In the genomic region with DNA sequence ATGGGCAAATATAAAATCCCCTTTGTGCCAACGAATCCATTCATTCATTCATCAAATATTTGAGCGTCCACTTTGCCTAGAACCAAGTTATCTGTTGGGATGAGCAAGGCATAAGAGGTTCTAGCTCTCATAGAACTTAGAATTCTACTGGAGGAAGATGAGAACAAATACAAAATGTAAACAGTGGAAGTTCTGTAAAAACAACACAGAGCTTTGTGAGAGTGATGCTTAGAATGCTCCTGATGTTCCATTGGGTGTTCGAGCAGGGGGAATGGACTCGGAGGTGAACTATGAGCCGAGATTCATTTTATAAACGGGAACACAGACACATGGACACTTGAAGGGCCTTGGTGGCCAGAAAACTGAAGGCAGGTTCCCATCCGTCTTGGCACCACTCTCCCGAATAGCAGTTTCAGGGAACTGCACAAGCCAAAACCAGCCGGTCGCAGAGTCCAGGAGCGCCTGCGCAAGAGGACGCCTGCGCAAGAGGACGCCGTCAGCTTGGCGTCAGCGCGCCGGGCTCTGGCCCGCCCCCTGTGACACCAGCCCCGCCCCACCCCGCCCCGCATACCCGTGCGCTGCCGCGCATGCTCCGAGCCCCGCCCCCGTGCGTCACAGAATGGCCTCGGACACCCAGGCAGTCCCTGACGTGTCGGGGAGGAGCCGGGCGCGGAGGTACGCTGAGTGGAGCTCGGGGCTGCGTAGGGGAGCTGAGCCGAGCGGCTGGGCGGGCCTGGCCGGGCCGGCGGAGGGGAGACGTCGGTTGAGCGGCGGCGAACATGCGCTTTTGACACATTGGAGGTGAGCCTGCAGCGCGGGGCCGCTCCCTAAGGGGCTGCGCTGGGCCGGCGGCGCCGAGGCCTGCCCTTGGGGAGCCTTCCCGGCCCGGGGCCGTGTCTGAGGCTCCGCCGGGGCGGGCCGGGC, we compare ENCODE assay signal across 8 cellular contexts. TPM values are rescaled to one million over a fixed set of nuclear protein-coding genes. Genes with fewer than 3 reads are reported as not detected.
DNase-seq lines count a peak whose midpoint lies in the region; ATAC-seq and TF ChIP-seq lines count a peak whose summit lies in the region.

A gene with protein sequence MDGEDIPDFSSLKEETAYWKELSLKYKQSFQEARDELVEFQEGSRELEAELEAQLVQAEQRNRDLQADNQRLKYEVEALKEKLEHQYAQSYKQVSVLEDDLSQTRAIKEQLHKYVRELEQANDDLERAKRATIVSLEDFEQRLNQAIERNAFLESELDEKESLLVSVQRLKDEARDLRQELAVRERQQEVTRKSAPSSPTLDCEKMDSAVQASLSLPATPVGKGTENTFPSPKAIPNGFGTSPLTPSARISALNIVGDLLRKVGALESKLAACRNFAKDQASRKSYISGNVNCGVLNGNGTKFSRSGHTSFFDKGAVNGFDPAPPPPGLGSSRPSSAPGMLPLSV (plus strand): TSS at position 640 of the 924 bp plus-strand sequence. CDS start 8,388 bp downstream, outside the sequence.

- H3K9me3 ChIP-seq in KOPT-K1 (ENCODE audit: insufficient read depth, low read length, poor library complexity, severe bottlenecking) (no peaks in the 10 kb centered on the region), Peyer's patch (no peaks in the 10 kb centered on the region), muscle layer of colon (ENCODE audit: low read length) (no peaks in the 10 kb centered on the region)

- DNase-seq in DMS79 treated with DMSO at 0.1 percent for 48 hours (lab: John Stamatoyannopoulos, UW), result peak; percentile 68
- DNase-seq in Peyer's patch, result peak; percentile 99 to 100 (median 100)
- peak; percentile 99 for DNase-seq in activated T-cell treated with anti-CD3 and anti-CD28 coated beads, Interleukin-2, amount 50 U/mL, for 48 hours
- peak; percentile 98 for DNase-seq in stimulated activated CD8-positive, alpha-beta memory T cell treated with anti-CD3 and anti-CD28 coated beads, Interleukin-7, amount 100 ng/mL, for 1 hour (ENCODE audit: low read depth in 2 of 2)

- H3K27me3 ChIP-seq in Peyer's patch (no peaks in the 10 kb centered on the region), muscle layer of colon (ENCODE audit: control insufficient read depth in 1 of 2, insufficient read depth in 2 of 2, low read length in 2 of 2) (no peaks in the 10 kb centered on the region)

- peak; percentile 99 to 100 for TF ChIP-seq POLR2A in Peyer's patch (IDR thresholded peaks at IDR 0.05)

- peak within 1 kb of the TSS; percentile 65 to 96 (median 82) for H3K4me3 ChIP-seq in Peyer's patch
- H3K4me3 ChIP-seq in muscle layer of colon (ENCODE audit: low read depth in 1 of 2, low read length in 2 of 2), result peak within 1 kb of the TSS; percentile 95 to 96

- peak within 1 kb of the TSS; percentile 81 for H3K27ac ChIP-seq in KOPT-K1 (ENCODE audit: low read depth, low read length, poor library complexity, severe bottlenecking)
- H3K27ac ChIP-seq in Peyer's patch, result peak within 1 kb of the TSS; percentile 93 to 100 (median 98)
- peak within 1 kb of the TSS; percentile 97 for H3K27ac ChIP-seq in muscle layer of colon (ENCODE audit: low read depth, low read length)

- H3K4me1 ChIP-seq in Peyer's patch (peaks cover 0 to 5% (median 2%) of the 10 kb centered on the region in 4 donors), muscle layer of colon (ENCODE audit: insufficient read depth, low read length) (peaks cover 12% of the 10 kb centered on the region)

- ATAC-seq in GM21825 (IDR thresholded peaks at IDR 0.05; ENCODE audit: unreplicated experiment) (peak; percentile 96), esophagus mucosa (peak; percentile 97)

- TF ChIP-seq CTCF in Peyer's patch (IDR thresholded peaks at IDR 0.05), result no peak

- peak within 1 kb of the TSS; percentile 99 for H3K9ac ChIP-seq in muscle layer of colon (ENCODE audit: low read length)

- H3K36me3 ChIP-seq in KOPT-K1 (ENCODE audit: insufficient read depth, low read length), result peaks cover 19% of the 10 kb centered on the region
- H3K36me3 ChIP-seq in Peyer's patch, result peaks cover 0 to 16% (median 0%) of the 10 kb centered on the region in 3 donors
- H3K36me3 ChIP-seq in muscle layer of colon (ENCODE audit: insufficient read depth, low read length), result peaks cover 9% of the 10 kb centered on the region

RNA-seq across cellular contexts. Expression of the gene that starts here (rescaled TPM):
- total RNA-seq in Peyer's patch, result 100 to 1,000 TPM in 2 of 4 donors, 10 to 100 TPM in 2; 70.4 to 125 (median 99.9) TPM
- 75.9 TPM for total RNA-seq in esophagus mucosa

Comparison
In these comparisons a context has a peak if more than half of its experiments do, and no peak if none do; other contexts are left out.
1. Peak in every context shown above with its lines: DNase-seq, ATAC-seq, H3K4me3 ChIP-seq and H3K27ac ChIP-seq.